ENCODE assay signal across 11 cellular contexts in genomic region chr17:43456661-43457361, GRCh38. TPM values are rescaled to one million over a fixed set of nuclear protein-coding genes. Genes with fewer than 3 reads are reported as not detected.
A peak's percentile ranks its signal among the peaks of the same experiment; 100 is the strongest.
DNase-seq lines count a peak whose midpoint lies in the region; ATAC-seq and TF ChIP-seq lines count a peak whose summit lies in the region.
"Had no signal": no experiment of that assay in that cellular context is flagged by ENCODE, and none has a peak within 500 bp of the region (broad histone marks: within the 10 kb centered on the region; RNA-seq: fewer than 3 reads in every experiment).

No MANE protein-coding gene starts in this region.

- no peak overlapping the region for H3K4me3 ChIP-seq in RWPE2 (ENCODE audit: severe bottlenecking)
- H3K4me3 ChIP-seq in foreskin fibroblast (ENCODE audit: low read depth in 1 of 2, low read length in 2 of 2), result no peak overlapping the region
- H3K4me3 ChIP-seq: hepatocyte had no signal

- TF ChIP-seq CTCF in RWPE2 (IDR thresholded peaks at IDR 0.05; ENCODE audit: poor library complexity, severe bottlenecking) (no peak), foreskin fibroblast (IDR thresholded peaks at IDR 0.05; ENCODE audit: low read depth, low read length) (no peak)

- DNase-seq in NCI-H146 (lab: John Stamatoyannopoulos, UW) (peak; percentile 14), NCI-H146 treated with DMSO at 0.1 percent for 48 hours (lab: John Stamatoyannopoulos, UW; ENCODE audit: unreplicated experiment) (no peak), RWPE2 (ENCODE audit: low spot score) (no peak), foreskin fibroblast (peak; percentile 86 to 93), occipital lobe (lab: John Stamatoyannopoulos, UW) (no peak), T1000 (lab: John Stamatoyannopoulos, UW) (no peak)
- peak; percentile 10 for DNase-seq in stimulated activated naive CD8-positive, alpha-beta T cell treated with anti-CD3 and anti-CD28 coated beads, Interleukin-15, Interleukin-2, amounts not matched to agents 100 U/mL and 50 U/mL, for 24 hours
- DNase-seq: 8988T; stimulated activated CD4-positive, alpha-beta T cell treated with anti-CD3 and anti-CD28 coated beads, Interleukin-4, amount 100 ng/mL, for 4 hours had no signal

- H3K27me3 ChIP-seq in RWPE2 (ENCODE audit: insufficient read depth, poor library complexity, severe bottlenecking), result no peaks in the 10 kb centered on the region
- H3K27me3 ChIP-seq: hepatocyte had no signal

- ATAC-seq in RWPE2 (ENCODE audit: low read depth), result peak; percentile 43; the same call in 2 of the 3 replicates
- ATAC-seq in stimulated activated naive CD8-positive, alpha-beta T cell treated with anti-CD3 and anti-CD28 coated beads, Interleukin-15, Interleukin-2, amounts not matched to agents 100 U/mL and 50 U/mL, for 24 hours, result peak; percentile 55
- no peak for ATAC-seq in GM21526 (IDR thresholded peaks at IDR 0.05; ENCODE audit: low FRiP score, unreplicated experiment)

- H3K27ac ChIP-seq in RWPE2 (ENCODE audit: poor library complexity, severe bottlenecking), result peak overlapping the region; percentile 84
- H3K27ac ChIP-seq: hepatocyte had no signal

- no peaks in the 10 kb centered on the region for H3K36me3 ChIP-seq in RWPE2 (ENCODE audit: low read depth)

- H3K4me1 ChIP-seq in RWPE2 (ENCODE audit: insufficient read depth, poor library complexity, severe bottlenecking), result peaks cover 28% of the 10 kb centered on the region

- H3K9me3 ChIP-seq in RWPE2 (ENCODE audit: severe bottlenecking), result no peaks in the 10 kb centered on the region

RNA-seq across cellular contexts. Expression of gene DHX8, which starts 27.0 kb away (rescaled TPM):
- 36.3 TPM for total RNA-seq in occipital lobe

RNA-seq across cellular contexts. Expression of gene ARL4D, which starts 58.0 kb away (rescaled TPM):
- total RNA-seq in occipital lobe, result 46.5 TPM

Comparison
In these comparisons a context has a peak if more than half of its experiments do, and no peak if none do; other contexts are left out.
1. DNase-seq: peak in NCI-H146 (single experiment), foreskin fibroblast (2 of 2) and stimulated activated naive CD8-positive, alpha-beta T cell treated with anti-CD3 and anti-CD28 coated beads, Interleukin-15, Interleukin-2, amounts not matched to agents 100 U/mL and 50 U/mL, for 24 hours (single experiment); none in NCI-H146 treated with DMSO at 0.1 percent for 48 hours (single experiment), RWPE2 (single experiment), occipital lobe (single experiment) and T1000 (single experiment).